Comparison of ENCODE assay signal across 1 cellular context in genomic region chr12:48681738-48682532, GRCh38.
A peak's percentile ranks its signal among the peaks of the same experiment; 100 is the strongest.
TF ChIP-seq lines count a peak whose summit lies in the region.

A gene with protein sequence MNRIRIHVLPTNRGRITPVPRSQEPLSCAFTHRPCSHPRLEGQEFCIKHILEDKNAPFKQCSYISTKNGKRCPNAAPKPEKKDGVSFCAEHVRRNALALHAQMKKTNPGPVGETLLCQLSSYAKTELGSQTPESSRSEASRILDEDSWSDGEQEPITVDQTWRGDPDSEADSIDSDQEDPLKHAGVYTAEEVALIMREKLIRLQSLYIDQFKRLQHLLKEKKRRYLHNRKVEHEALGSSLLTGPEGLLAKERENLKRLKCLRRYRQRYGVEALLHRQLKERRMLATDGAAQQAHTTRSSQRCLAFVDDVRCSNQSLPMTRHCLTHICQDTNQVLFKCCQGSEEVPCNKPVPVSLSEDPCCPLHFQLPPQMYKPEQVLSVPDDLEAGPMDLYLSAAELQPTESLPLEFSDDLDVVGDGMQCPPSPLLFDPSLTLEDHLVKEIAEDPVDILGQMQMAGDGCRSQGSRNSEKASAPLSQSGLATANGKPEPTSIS (minus strand): TSS chr12:48682238. CDS start chr12:48681632, 606 bp downstream.

TF ChIP-seq in HepG2, 621 proteins besides CTCF, POLR2A, EP300 and RAD21 (continued from another document and continues in another):
- TF ChIP-seq ZBTB25 (CRISPR knock-in tag; IDR thresholded peaks at IDR 0.05) = peak; percentile 84
- peak; percentile 22; the same call in 1 of the 2 replicates for TF ChIP-seq KLF13 (CRISPR knock-in tag; IDR thresholded peaks at IDR 0.05)
- peak; percentile 44; the same call in 1 of the 2 replicates for TF ChIP-seq ZNF256 (CRISPR knock-in tag; conservative IDR thresholded peaks at IDR 0.05)
- TF ChIP-seq HOXA5 (CRISPR knock-in tag; IDR thresholded peaks at IDR 0.05) = no peak
- TF ChIP-seq MIER2 (CRISPR knock-in tag; IDR thresholded peaks at IDR 0.05) = no peak
- TF ChIP-seq SCMH1 (CRISPR knock-in tag; IDR thresholded peaks at IDR 0.05; ENCODE audit: borderline replicate concordance) = no peak
- TF ChIP-seq, protein P1, sequence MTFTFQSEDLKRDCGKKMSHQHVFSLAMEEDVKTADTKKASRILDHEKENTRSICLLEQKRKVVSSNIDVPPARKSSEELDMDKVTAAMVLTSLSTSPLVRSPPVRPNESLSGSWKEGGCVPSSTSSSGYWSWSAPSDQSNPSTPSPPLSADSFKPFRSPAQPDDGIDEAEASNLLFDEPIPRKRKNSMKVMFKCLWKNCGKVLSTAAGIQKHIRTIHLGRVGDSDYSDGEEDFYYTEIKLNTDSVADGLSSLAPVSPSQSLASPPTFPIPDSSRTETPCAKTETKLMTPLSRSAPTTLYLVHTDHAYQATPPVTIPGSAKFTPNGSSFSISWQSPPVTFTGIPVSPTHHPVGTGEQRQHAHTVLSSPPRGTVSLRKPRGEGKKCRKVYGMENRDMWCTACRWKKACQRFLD (CRISPR knock-in tag; IDR thresholded peaks at IDR 0.05; ENCODE audit: borderline replicate concordance) = peak; percentile 54; the same call in 1 of the 2 replicates
- TF ChIP-seq, protein P2, sequence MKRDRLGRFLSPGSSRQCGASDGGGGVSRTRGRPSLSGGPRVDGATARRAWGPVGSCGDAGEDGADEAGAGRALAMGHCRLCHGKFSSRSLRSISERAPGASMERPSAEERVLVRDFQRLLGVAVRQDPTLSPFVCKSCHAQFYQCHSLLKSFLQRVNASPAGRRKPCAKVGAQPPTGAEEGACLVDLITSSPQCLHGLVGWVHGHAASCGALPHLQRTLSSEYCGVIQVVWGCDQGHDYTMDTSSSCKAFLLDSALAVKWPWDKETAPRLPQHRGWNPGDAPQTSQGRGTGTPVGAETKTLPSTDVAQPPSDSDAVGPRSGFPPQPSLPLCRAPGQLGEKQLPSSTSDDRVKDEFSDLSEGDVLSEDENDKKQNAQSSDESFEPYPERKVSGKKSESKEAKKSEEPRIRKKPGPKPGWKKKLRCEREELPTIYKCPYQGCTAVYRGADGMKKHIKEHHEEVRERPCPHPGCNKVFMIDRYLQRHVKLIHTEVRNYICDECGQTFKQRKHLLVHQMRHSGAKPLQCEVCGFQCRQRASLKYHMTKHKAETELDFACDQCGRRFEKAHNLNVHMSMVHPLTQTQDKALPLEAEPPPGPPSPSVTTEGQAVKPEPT (CRISPR knock-in tag; IDR thresholded peaks at IDR 0.05; ENCODE audit: low read depth) = peak; percentile 92
- TF ChIP-seq BORCS8-MEF2B (CRISPR knock-in tag; IDR thresholded peaks at IDR 0.05) = peak; percentile 89; the same call in 1 of the 2 replicates
- TF ChIP-seq ZNF10 (CRISPR knock-in tag; IDR thresholded peaks at IDR 0.05; ENCODE audit: borderline replicate concordance, low read depth) = no peak
- TF ChIP-seq, protein P3, sequence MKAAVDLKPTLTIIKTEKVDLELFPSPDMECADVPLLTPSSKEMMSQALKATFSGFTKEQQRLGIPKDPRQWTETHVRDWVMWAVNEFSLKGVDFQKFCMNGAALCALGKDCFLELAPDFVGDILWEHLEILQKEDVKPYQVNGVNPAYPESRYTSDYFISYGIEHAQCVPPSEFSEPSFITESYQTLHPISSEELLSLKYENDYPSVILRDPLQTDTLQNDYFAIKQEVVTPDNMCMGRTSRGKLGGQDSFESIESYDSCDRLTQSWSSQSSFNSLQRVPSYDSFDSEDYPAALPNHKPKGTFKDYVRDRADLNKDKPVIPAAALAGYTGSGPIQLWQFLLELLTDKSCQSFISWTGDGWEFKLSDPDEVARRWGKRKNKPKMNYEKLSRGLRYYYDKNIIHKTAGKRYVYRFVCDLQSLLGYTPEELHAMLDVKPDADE (CRISPR knock-in tag; IDR thresholded peaks at IDR 0.05) = 0 out of 2 replicates have a peak, but pooled peaks have one; percentile 49
- TF ChIP-seq POLR2G (IDR thresholded peaks at IDR 0.05; ENCODE audit: low read depth, low read length) = peak; percentile 98
- no peak for TF ChIP-seq ZNF460 (CRISPR knock-in tag; IDR thresholded peaks at IDR 0.05; ENCODE audit: borderline replicate concordance)
- peak; percentile 62; the same call in 1 of the 2 replicates for TF ChIP-seq TGIF2 (CRISPR knock-in tag; IDR thresholded peaks at IDR 0.05)
- no peak for TF ChIP-seq PLSCR1 (CRISPR knock-in tag; IDR thresholded peaks at IDR 0.05; ENCODE audit: borderline replicate concordance)
- no peak for TF ChIP-seq ZNF530 (CRISPR knock-in tag; IDR thresholded peaks at IDR 0.05; ENCODE audit: low read depth)
- TF ChIP-seq ZNF280B (CRISPR knock-in tag; IDR thresholded peaks at IDR 0.05; ENCODE audit: borderline replicate concordance) = peak; percentile 88
- no peak for TF ChIP-seq ZBTB14 (CRISPR knock-in tag; IDR thresholded peaks at IDR 0.05)
- no peak for TF ChIP-seq CREBL2 (CRISPR knock-in tag; IDR thresholded peaks at IDR 0.05; ENCODE audit: borderline replicate concordance)
- TF ChIP-seq JUNB (CRISPR knock-in tag; IDR thresholded peaks at IDR 0.05; ENCODE audit: borderline replicate concordance) = peak; percentile 76
- TF ChIP-seq ATF4 (CRISPR knock-in tag; IDR thresholded peaks at IDR 0.05) = peak in 1 of 2 experiments; percentile 68; a peak in 1 of 4 replicates
- peak; percentile 70 for TF ChIP-seq ZNF883 (CRISPR knock-in tag; IDR thresholded peaks at IDR 0.05; ENCODE audit: not compliant biosample characterization)
- peak; percentile 83; the same call in 1 of the 2 replicates for TF ChIP-seq ZNF232 (CRISPR knock-in tag; IDR thresholded peaks at IDR 0.05; ENCODE audit: borderline replicate concordance)
- TF ChIP-seq ZNF619 (CRISPR knock-in tag; IDR thresholded peaks at IDR 0.05) = 0 out of 2 replicates have a peak, but pooled peaks have one; percentile 20
- peak; percentile 52 for TF ChIP-seq ETV5 (CRISPR knock-in tag; IDR thresholded peaks at IDR 0.05; ENCODE audit: borderline replicate concordance)
- 0 out of 2 replicates have a peak, but pooled peaks have one; percentile 46 for TF ChIP-seq PRDM10 (CRISPR knock-in tag; IDR thresholded peaks at IDR 0.05; ENCODE audit: low read depth)
- no peak for TF ChIP-seq XBP1 (CRISPR knock-in tag; IDR thresholded peaks at IDR 0.05)
- no peak for TF ChIP-seq ZBTB4 (CRISPR knock-in tag; IDR thresholded peaks at IDR 0.05; ENCODE audit: borderline replicate concordance)
- TF ChIP-seq ZNF543 (CRISPR knock-in tag; IDR thresholded peaks at IDR 0.05) = peak; percentile 91
- peak; percentile 91; the same call in 1 of the 2 replicates for TF ChIP-seq ZFP36L2 (CRISPR knock-in tag; IDR thresholded peaks at IDR 0.05)
